ENCODE assay signal across 8 cellular contexts in genomic region chr3:45223889-45224730, GRCh38. TPM values are rescaled to one million over a fixed set of nuclear protein-coding genes. Genes with fewer than 3 reads are reported as not detected.
DNase-seq lines count a peak whose midpoint lies in the region; TF ChIP-seq lines count a peak whose summit lies in the region.
"Had no signal": no experiment of that assay in that cellular context is flagged by ENCODE, and none has a peak within 500 bp of the region (broad histone marks: within the 10 kb centered on the region; RNA-seq: fewer than 3 reads in every experiment).

No MANE protein-coding gene starts in this region.

- H3K27ac ChIP-seq in VCaP (peak overlapping the region; percentile 79; the same call in 1 of the 2 replicates), esophagus squamous epithelium (peak overlapping the region in 1 of 4 donors; percentile 84)

- H3K9me3 ChIP-seq in esophagus squamous epithelium = no peaks in the 10 kb centered on the region

- no peak for TF ChIP-seq POLR2A in esophagus squamous epithelium (IDR thresholded peaks at IDR 0.05)

- peak overlapping the region; percentile 37 to 82 (median 56) for H3K4me3 ChIP-seq in esophagus squamous epithelium
- peak overlapping the region; percentile 66 for H3K4me3 ChIP-seq in retinal pigment epithelial cell (ENCODE audit: low read length)

- peaks cover 0 to 77% (median 6%) of the 10 kb centered on the region in 4 donors for H3K27me3 ChIP-seq in esophagus squamous epithelium

- WGBS in esophagus squamous epithelium, 2 donors = 20 to 27% methylated on average over 9 of the region's 9 CpGs

- TF ChIP-seq CTCF in VCaP (conservative IDR thresholded peaks at IDR 0.05) (no peak), esophagus squamous epithelium (IDR thresholded peaks at IDR 0.05) (no peak), retinal pigment epithelial cell (conservative IDR thresholded peaks at IDR 0.05; ENCODE audit: low read depth, low read length) (no peak)

- intact Hi-C loops in esophagus squamous epithelium (cut with DNase I) = loop anchor here (10.0 kb wide), 1 partner anchor 271 kb away; no protein-coding TSS in a partner anchor

- DNase-seq in HCEC 1CT (peak; percentile 52), esophagus squamous epithelium (lab: John Stamatoyannopoulos, UW) (no peak), retinal pigment epithelial cell (ENCODE audit: low read depth) (no peak), NCI-H2081 (lab: John Stamatoyannopoulos, UW) (no peak), NCI-H526 treated with DMSO at 0.1 percent for 48 hours (lab: John Stamatoyannopoulos, UW) (no peak), NCI-H1694 treated with DMSO at 0.1 percent for 48 hours (lab: John Stamatoyannopoulos, UW) (no peak)
- DNase-seq: NCI-H187 treated with DMSO at 0.1 percent for 48 hours had no signal

- H3K4me1 ChIP-seq in esophagus squamous epithelium = peaks cover 6 to 39% (median 9%) of the 10 kb centered on the region in 3 donors

- no peaks in the 10 kb centered on the region for H3K36me3 ChIP-seq in esophagus squamous epithelium

RNA-seq across cellular contexts. Expression of gene TMEM158, which starts 2.0 kb away (rescaled TPM):
- total RNA-seq in esophagus squamous epithelium = 10 to 100 TPM in 1 of 4 donors, 1 to 10 TPM in 3; 1.8 to 14.7 (median 4.4) TPM
